1 cellular context compared by ENCODE assay signal in the genomic region with DNA sequence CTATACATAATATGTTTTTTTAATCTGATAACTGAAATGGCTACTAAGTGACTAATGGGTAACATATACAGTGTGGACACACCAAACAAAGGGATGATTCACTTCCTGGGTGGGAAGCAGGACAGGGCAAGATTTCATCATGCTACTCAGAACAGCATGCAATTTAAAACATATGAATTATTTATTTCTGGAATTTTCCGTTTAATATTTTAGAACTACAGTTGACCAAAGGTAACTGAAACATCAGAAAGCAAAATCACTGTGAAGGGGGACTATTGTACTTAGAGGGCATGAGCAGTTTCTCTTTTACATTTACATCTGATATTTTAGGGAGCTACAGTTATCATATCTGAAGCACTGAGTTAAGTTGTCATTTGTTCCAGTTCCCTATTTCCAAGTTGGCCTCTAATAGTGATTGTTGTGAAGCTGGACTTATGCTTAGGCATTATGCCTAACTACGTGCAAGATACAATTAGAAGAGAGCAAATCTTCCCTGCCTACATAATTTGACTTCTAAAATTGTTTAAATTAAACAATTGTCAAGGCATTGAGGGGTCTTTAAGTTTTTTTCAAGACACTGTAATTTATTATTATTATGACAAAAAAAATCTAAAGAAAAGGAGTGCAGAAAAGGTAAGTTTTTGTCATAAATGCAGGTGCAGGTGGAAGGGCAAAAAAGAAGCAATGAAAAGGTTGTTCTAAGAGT.
TF ChIP-seq lines count a peak whose summit lies in the region.

No MANE protein-coding gene starts in this region.

TF ChIP-seq in HEK293, 187 proteins besides CTCF, POLR2A, EP300 and RAD21 (continued from another document):
- TF ChIP-seq, protein P1, sequence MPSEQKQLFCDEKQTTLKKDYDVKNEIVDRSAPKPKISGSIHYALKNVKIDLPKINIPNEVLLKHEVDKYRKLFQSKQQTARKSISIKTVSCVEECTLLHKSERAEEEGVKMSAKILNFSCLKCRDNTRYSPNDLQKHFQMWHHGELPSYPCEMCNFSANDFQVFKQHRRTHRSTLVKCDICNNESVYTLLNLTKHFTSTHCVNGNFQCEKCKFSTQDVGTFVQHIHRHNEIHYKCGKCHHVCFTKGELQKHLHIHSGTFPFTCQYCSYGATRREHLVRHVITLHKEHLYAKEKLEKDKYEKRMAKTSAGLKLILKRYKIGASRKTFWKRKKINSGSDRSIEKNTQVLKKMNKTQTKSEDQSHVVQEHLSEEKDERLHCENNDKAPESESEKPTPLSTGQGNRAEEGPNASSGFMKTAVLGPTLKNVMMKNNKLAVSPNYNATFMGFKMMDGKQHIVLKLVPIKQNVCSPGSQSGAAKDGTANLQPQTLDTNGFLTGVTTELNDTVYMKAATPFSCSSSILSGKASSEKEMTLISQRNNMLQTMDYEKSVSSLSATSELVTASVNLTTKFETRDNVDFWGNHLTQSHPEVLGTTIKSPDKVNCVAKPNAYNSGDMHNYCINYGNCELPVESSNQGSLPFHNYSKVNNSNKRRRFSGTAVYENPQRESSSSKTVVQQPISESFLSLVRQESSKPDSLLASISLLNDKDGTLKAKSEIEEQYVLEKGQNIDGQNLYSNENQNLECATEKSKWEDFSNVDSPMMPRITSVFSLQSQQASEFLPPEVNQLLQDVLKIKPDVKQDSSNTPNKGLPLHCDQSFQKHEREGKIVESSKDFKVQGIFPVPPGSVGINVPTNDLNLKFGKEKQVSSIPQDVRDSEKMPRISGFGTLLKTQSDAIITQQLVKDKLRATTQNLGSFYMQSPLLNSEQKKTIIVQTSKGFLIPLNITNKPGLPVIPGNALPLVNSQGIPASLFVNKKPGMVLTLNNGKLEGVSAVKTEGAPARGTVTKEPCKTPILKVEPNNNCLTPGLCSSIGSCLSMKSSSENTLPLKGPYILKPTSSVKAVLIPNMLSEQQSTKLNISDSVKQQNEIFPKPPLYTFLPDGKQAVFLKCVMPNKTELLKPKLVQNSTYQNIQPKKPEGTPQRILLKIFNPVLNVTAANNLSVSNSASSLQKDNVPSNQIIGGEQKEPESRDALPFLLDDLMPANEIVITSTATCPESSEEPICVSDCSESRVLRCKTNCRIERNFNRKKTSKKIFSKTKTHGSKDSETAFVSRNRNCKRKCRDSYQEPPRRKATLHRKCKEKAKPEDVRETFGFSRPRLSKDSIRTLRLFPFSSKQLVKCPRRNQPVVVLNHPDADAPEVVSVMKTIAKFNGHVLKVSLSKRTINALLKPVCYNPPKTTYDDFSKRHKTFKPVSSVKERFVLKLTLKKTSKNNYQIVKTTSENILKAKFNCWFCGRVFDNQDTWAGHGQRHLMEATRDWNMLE (tag by site-specific recombination; conservative IDR thresholded peaks at IDR 0.05; ENCODE audit: low read depth) = peak; percentile 53
TF ChIP-seq in HEK293: peak in this region for 6.
